ENCODE assay signal across 8 cellular contexts in the genomic region with DNA sequence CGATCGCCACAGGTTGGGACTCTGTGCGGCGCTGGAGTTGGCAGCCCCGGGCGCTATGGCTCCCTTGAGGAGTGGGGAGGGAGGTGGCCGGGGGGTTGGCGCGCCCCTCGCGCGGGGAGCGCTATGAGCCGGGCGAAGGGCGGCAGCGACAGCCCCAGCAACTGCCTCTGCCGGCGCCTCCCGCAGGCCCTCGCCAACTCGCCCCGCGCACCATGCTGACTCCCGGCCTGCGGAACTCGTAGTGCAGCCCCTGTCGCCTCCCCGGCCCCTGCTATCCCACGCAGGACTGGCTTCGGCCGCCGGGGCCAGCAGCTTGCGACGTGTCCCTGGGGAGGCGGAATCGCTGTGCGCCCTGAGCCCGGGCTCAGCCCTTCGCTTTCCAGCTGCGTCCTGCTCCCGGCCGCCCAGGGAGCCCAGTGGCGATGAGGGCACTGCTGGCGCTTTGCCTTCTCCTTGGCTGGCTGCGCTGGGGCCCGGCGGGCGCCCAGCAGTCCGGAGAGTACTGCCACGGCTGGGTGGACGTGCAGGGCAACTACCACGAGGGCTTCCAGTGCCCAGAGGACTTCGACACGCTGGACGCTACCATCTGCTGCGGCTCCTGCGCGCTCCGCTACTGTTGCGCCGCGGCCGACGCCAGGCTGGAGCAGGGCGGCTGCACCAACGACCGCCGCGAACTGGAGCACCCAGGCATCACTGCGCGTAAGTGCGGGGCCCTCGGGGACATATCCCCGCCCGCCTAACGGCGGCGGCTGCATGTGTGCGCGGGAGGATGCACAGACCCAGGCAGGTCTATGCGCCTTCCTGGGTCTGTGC. TPM values are rescaled to one million over a fixed set of nuclear protein-coding genes. Genes with fewer than 3 reads are reported as not detected.
A peak's percentile ranks its signal among the peaks of the same experiment; 100 is the strongest.
DNase-seq lines count a peak whose midpoint lies in the region; ATAC-seq, FAIRE-seq and TF ChIP-seq lines count a peak whose summit lies in the region.

No MANE protein-coding gene starts in this region.

- H3K27ac ChIP-seq in right lobe of liver = no peak overlapping the region
- no peak overlapping the region for H3K27ac ChIP-seq in thymus (ENCODE audit: low read depth)
- no peak overlapping the region for H3K27ac ChIP-seq in SJCRH30

- no peak for TF ChIP-seq POLR2A in NB4 (IDR thresholded peaks at IDR 0.05; ENCODE audit: extremely low read depth, insufficient read length)
- no peak for TF ChIP-seq POLR2A in right lobe of liver (IDR thresholded peaks at IDR 0.05)

- peaks cover 32% of the 10 kb centered on the region for H3K27me3 ChIP-seq in bronchial epithelial cell (ENCODE audit: control insufficient read depth, insufficient read depth, low read length)
- H3K27me3 ChIP-seq in right lobe of liver = peaks cover 0 to 19% of the 10 kb centered on the region in 2 donors
- peaks cover 58% of the 10 kb centered on the region for H3K27me3 ChIP-seq in thymus (ENCODE audit: control insufficient read depth, insufficient read depth)
- H3K27me3 ChIP-seq in SJCRH30 = no peaks in the 10 kb centered on the region

- H3K4me3 ChIP-seq in GM12865 (ENCODE audit: low read depth, low read length) = peak overlapping the region; percentile 72
- H3K4me3 ChIP-seq in NB4 (ENCODE audit: low read depth, low read length) = no peak overlapping the region
- H3K4me3 ChIP-seq in bronchial epithelial cell (ENCODE audit: low read depth, low read length) = peak overlapping the region; percentile 22
- peak overlapping the region; percentile 31 to 32 (median 31) for H3K4me3 ChIP-seq in right lobe of liver
- H3K4me3 ChIP-seq in thymus (ENCODE audit: low read length) = peak overlapping the region; percentile 44
- H3K4me3 ChIP-seq in SJCRH30 = no peak overlapping the region

- TF ChIP-seq CTCF in GM12865 (IDR thresholded peaks at IDR 0.05; ENCODE audit: insufficient read depth, low read depth, low read length, missing control alignments) = no peak
- TF ChIP-seq CTCF in NB4 (IDR thresholded peaks at IDR 0.05; ENCODE audit: low read depth, low read length) = no peak
- no peak for TF ChIP-seq CTCF in bronchial epithelial cell (IDR thresholded peaks at IDR 0.05; ENCODE audit: insufficient read depth, low read length, severe bottlenecking)
- TF ChIP-seq CTCF in right lobe of liver (IDR thresholded peaks at IDR 0.05) = no peak

- peak; percentile 34 for ATAC-seq in GM21786 (IDR thresholded peaks at IDR 0.05; ENCODE audit: unreplicated experiment)
- ATAC-seq in right lobe of liver = peak; percentile 33 to 45 (median 40)

- peak; percentile 54 for DNase-seq in GM12865 (ENCODE audit: low read depth)
- DNase-seq in NB4 (ENCODE audit: low read depth) = peak; percentile 29
- DNase-seq in bronchial epithelial cell (ENCODE audit: low read depth) = no peak
- DNase-seq in right lobe of liver = no peak
- no peak for DNase-seq in SJCRH30
- DNase-seq in pons (ENCODE audit: low spot score) = no peak

- intact Hi-C loops in right lobe of liver (cut with DNase I) = no loop called here

- peaks cover 0 to 19% (median 0%) of the 10 kb centered on the region in 4 donors for H3K4me1 ChIP-seq in right lobe of liver
- no peaks in the 10 kb centered on the region for H3K4me1 ChIP-seq in thymus (ENCODE audit: control insufficient read depth, insufficient read depth, low read length)
- H3K4me1 ChIP-seq in SJCRH30 = no peaks in the 10 kb centered on the region

- H3K9me3 ChIP-seq in right lobe of liver (no peaks in the 10 kb centered on the region), thymus (ENCODE audit: control insufficient read depth) (no peaks in the 10 kb centered on the region), SJCRH30 (replicated peaks) (no peaks in the 10 kb centered on the region)

- WGBS in right lobe of liver (ENCODE audit: insufficient coverage, low coverage, low lambda C conversion rate, missing lambda C conversion rate) = no CpG with 5 or more reads among the region's 82 CpGs
- 1% methylated on average over 82 of the region's 82 CpGs for WGBS in thymus

- H3K36me3 ChIP-seq in bronchial epithelial cell (ENCODE audit: control insufficient read depth, insufficient read depth, low read length) (no peaks in the 10 kb centered on the region), right lobe of liver (no peaks in the 10 kb centered on the region), thymus (ENCODE audit: control insufficient read depth, insufficient read depth) (no peaks in the 10 kb centered on the region), SJCRH30 (no peaks in the 10 kb centered on the region)

- no peak for FAIRE-seq in bronchial epithelial cell (lab: Jason Lieb, UNC)

RNA-seq across cellular contexts. Expression of a gene that starts 0.6 kb away (rescaled TPM):
- total RNA-seq in bronchial epithelial cell (not detected in 2 replicates), right lobe of liver (under 1 TPM; 0.12 to 0.69 (median 0.36) TPM)
- 0.71 TPM for polyA plus RNA-seq in thymus
- not detected in 2 replicates for total RNA-seq in SJCRH30 (2014; rRNA removed; shearing (Covaris generic))

Comparison
In these comparisons a context has a peak if more than half of its experiments do, and no peak if none do; other contexts are left out.
1. DNase-seq: peak in GM12865 (single experiment) and NB4 (single experiment); none in bronchial epithelial cell (single experiment), right lobe of liver (0 of 3), SJCRH30 (0 of 2) and pons (single experiment).
2. H3K4me3 ChIP-seq: peak in GM12865 (single experiment), bronchial epithelial cell (single experiment), right lobe of liver (3 of 3) and thymus (single experiment); none in NB4 (single experiment) and SJCRH30 (single experiment).